Comparison of ENCODE assay signal across 15 cellular contexts in genomic region chr1:206541236-206541833, GRCh38. TPM values are rescaled to one million over a fixed set of nuclear protein-coding genes. Genes with fewer than 3 reads are reported as not detected.
"Had no signal": no experiment of that assay in that cellular context is flagged by ENCODE, and none has a peak within 500 bp of the region (broad histone marks: within the 10 kb centered on the region; RNA-seq: fewer than 3 reads in every experiment).

No MANE protein-coding gene starts in this region.

- FAIRE-seq: colon, endothelial cell of umbilical vein, frontal cortex, islet of Langerhans had no signal

- H3K9me3 ChIP-seq: heart left ventricle had no signal

- H3K27me3 ChIP-seq: cardiac muscle cell, heart left ventricle had no signal

- DNase-seq: activated CD4-positive, alpha-beta T cell treated with anti-CD3 and anti-CD28 coated beads, Interleukin-2, amount 50 U/mL, for 4 hours; activated gamma-delta T cell; activated T-cell treated with anti-CD3 and anti-CD28 coated beads, Interleukin-2, amount 50 U/mL, for 48 hours; effector CD4-positive, alpha-beta T cell; heart left ventricle; mesendoderm; stimulated activated CD4-positive, alpha-beta T cell treated with anti-CD3 and anti-CD28 coated beads, Interleukin-2, amount 100 ng/mL, for 48 hours; stimulated activated CD8-positive, alpha-beta memory T cell treated with anti-CD3 and anti-CD28 coated beads, Interleukin-4, amount 100 ng/mL, for 48 hours; T-helper 2 cell had no signal

- H3K36me3 ChIP-seq: cardiac muscle cell, heart left ventricle had no signal

- H3K27ac ChIP-seq: cardiac muscle cell had no signal

- H3K4me3 ChIP-seq: cardiac muscle cell, heart left ventricle had no signal

RNA-seq across cellular contexts. Expression of gene RASSF5, which starts 34.0 kb away (rescaled TPM):
- total RNA-seq: osteocyte had no signal
